ENCODE assay signal across 1 cellular context in genomic region chr11:15091175-15091574, GRCh38.
TF ChIP-seq lines count a peak whose summit lies in the region.

No MANE protein-coding gene starts in this region.

TF ChIP-seq in K562, 482 proteins besides CTCF, POLR2A, EP300 and RAD21:
- TF ChIP-seq ZNF41 (CRISPR knock-in tag; conservative IDR thresholded peaks at IDR 0.05) (no peak), ZNF253 (CRISPR knock-in tag; conservative IDR thresholded peaks at IDR 0.05) (no peak), E2F3 (CRISPR knock-in tag; IDR thresholded peaks at IDR 0.05) (no peak), NFIX (CRISPR knock-in tag; IDR thresholded peaks at IDR 0.05; ENCODE audit: low read depth) (no peak), XRCC4 (IDR thresholded peaks at IDR 0.05; ENCODE audit: extremely low read depth, insufficient read depth, insufficient read length) (no peak), ZNF512 (tag; IDR thresholded peaks at IDR 0.05) (no peak), BRD9 (IDR thresholded peaks at IDR 0.05; ENCODE audit: low read depth, partially characterized antibody) (no peak), PML (IDR thresholded peaks at IDR 0.05; ENCODE audit: low read length) (no peak), ZSCAN29 (IDR thresholded peaks at IDR 0.05) (no peak), ZKSCAN1 (IDR thresholded peaks at IDR 0.05; ENCODE audit: low read depth, low read length) (no peak), HMBOX1 (IDR thresholded peaks at IDR 0.05) (no peak)
